ENCODE assay signal across 27 cellular contexts in the genomic region with DNA sequence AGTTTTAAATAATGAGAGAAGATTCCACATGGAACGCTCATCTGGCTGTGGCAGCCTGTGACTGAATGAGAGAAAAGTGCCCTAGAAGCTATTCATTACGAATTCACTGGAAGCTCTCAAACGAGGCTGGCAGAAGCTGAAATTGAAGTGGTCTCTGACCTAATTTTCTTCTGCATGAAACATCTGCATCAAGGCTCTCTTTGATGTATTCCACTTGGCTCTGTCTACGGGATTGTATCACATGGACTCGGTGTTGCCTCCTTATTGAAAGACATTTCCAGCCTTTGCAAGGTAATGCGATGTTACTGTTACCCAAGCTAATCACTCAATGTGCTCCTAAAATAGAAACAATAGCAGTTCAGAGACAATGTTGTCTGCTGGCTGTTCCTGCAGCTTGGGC.
"Had no signal": no experiment of that assay in that cellular context is flagged by ENCODE, and none has a peak within 500 bp of the region (broad histone marks: within the 10 kb centered on the region; RNA-seq: fewer than 3 reads in every experiment).

No MANE protein-coding gene starts in this region.

- H3K4me3 Mint-ChIP-seq: activated CD4-positive, alpha-beta T cell treated with anti-CD3 and anti-CD28 coated beads for 36 hours; activated naive CD4-positive, alpha-beta T cell treated with anti-CD3 and anti-CD28 coated beads, Interleukin-2, amount 10 ng/mL, durations not matched to agents 7 days and 5 days; activated naive CD8-positive, alpha-beta T cell treated with anti-CD3 and anti-CD28 coated beads, Interleukin-2, amount 10 ng/mL, durations not matched to agents 7 days and 5 days; activated T-cell treated with anti-CD3 and anti-CD28 coated beads, Interleukin-2, amount 50 U/mL, for 72 hours; nephron; stimulated activated memory B cell treated with anti-CD40 and anti-IgM and Interleukin-4, amounts not matched to agents 10 μg/mL and 1 μg/mL and 100 μg/mL, for 72 hours; stimulated activated naive CD8-positive, alpha-beta T cell treated with anti-CD3 and anti-CD28 coated beads, Interleukin-15, amount 100 ng/mL, for 72 hours had no signal

- H3K4me1 ChIP-seq: ascending aorta, left lung, upper lobe of left lung had no signal

- H3K36me3 Mint-ChIP-seq: activated naive CD4-positive, alpha-beta T cell treated with anti-CD3 and anti-CD28 coated beads, Interleukin-2, amount 10 ng/mL, durations not matched to agents 7 days and 5 days; activated naive CD8-positive, alpha-beta T cell treated with anti-CD3 and anti-CD28 coated beads, Interleukin-2, amount 10 ng/mL, durations not matched to agents 7 days and 5 days; stimulated activated memory B cell treated with anti-CD40 and anti-IgM and Interleukin-4, amounts not matched to agents 10 μg/mL and 1 μg/mL and 100 μg/mL, for 72 hours had no signal

- DNase-seq: activated CD4-positive, alpha-beta T cell treated with anti-CD3 and anti-CD28 coated beads for 36 hours; activated CD4-positive, alpha-beta T cell treated with anti-CD3 and anti-CD28 coated beads, Interleukin-2, amount 50 U/mL, for 4 hours; activated CD4-positive, CD25-positive, alpha-beta regulatory T cell; activated gamma-delta T cell; activated naive CD4-positive, alpha-beta T cell treated with anti-CD3 and anti-CD28 coated beads, Interleukin-2, amount 10 ng/mL, durations not matched to agents 7 days and 5 days; activated naive CD8-positive, alpha-beta T cell treated with anti-CD3 and anti-CD28 coated beads, Interleukin-2, amount 10 ng/mL, durations not matched to agents 7 days and 5 days; activated T-cell treated with anti-CD3 and anti-CD28 coated beads for 4 hours; activated T-cell treated with anti-CD3 and anti-CD28 coated beads, Interleukin-2, amount 50 U/mL, for 72 hours; central memory CD4-positive, alpha-beta T cell; foreskin keratinocyte; left lung; stimulated activated CD4-positive, alpha-beta T cell treated with anti-CD3 and anti-CD28 coated beads, Interleukin-1b, Interleukin-23, amount 100 ng/mL, for 48 hours; stimulated activated CD4-positive, alpha-beta T cell treated with anti-CD3 and anti-CD28 coated beads, Interleukin-4, amount 100 ng/mL, for 4 hours; stimulated activated CD8-positive, alpha-beta memory T cell treated with anti-CD3 and anti-CD28 coated beads, Interleukin-4, amount 100 ng/mL, for 48 hours; stimulated activated naive CD8-positive, alpha-beta T cell treated with anti-CD3 and anti-CD28 coated beads, Interleukin-15, amount 100 ng/mL, for 72 hours; T-helper 1 cell; thyroid gland; upper lobe of left lung had no signal

- H3K9me3 ChIP-seq: ascending aorta, left lung, neutrophil, thyroid gland, upper lobe of left lung, vagina had no signal

- H3K27ac Mint-ChIP-seq: activated CD4-positive, alpha-beta T cell treated with anti-CD3 and anti-CD28 coated beads for 36 hours; activated naive CD4-positive, alpha-beta T cell treated with anti-CD3 and anti-CD28 coated beads, Interleukin-2, amount 10 ng/mL, durations not matched to agents 7 days and 5 days; activated naive CD8-positive, alpha-beta T cell treated with anti-CD3 and anti-CD28 coated beads, Interleukin-2, amount 10 ng/mL, durations not matched to agents 7 days and 5 days; activated T-cell treated with anti-CD3 and anti-CD28 coated beads, Interleukin-2, amount 50 U/mL, for 72 hours; progenitor cell of endocrine pancreas; stimulated activated memory B cell treated with anti-CD40 and anti-IgM and Interleukin-4, amounts not matched to agents 10 μg/mL and 1 μg/mL and 100 μg/mL, for 72 hours; stimulated activated naive CD8-positive, alpha-beta T cell treated with anti-CD3 and anti-CD28 coated beads, Interleukin-15, amount 100 ng/mL, for 72 hours had no signal

- H3K27me3 Mint-ChIP-seq: activated CD4-positive, alpha-beta T cell treated with anti-CD3 and anti-CD28 coated beads for 36 hours; activated naive CD4-positive, alpha-beta T cell treated with anti-CD3 and anti-CD28 coated beads, Interleukin-2, amount 10 ng/mL, durations not matched to agents 7 days and 5 days; activated naive CD8-positive, alpha-beta T cell treated with anti-CD3 and anti-CD28 coated beads, Interleukin-2, amount 10 ng/mL, durations not matched to agents 7 days and 5 days; stimulated activated memory B cell treated with anti-CD40 and anti-IgM and Interleukin-4, amounts not matched to agents 10 μg/mL and 1 μg/mL and 100 μg/mL, for 72 hours; stimulated activated naive CD8-positive, alpha-beta T cell treated with anti-CD3 and anti-CD28 coated beads, Interleukin-15, amount 100 ng/mL, for 72 hours had no signal

- ATAC-seq: activated CD4-positive, alpha-beta T cell treated with anti-CD3 and anti-CD28 coated beads for 36 hours; activated T-cell treated with anti-CD3 and anti-CD28 coated beads, Interleukin-2, amount 50 U/mL, for 72 hours; esophagus mucosa; foreskin keratinocyte; left lung; stimulated activated memory B cell treated with anti-CD40 and anti-IgM and Interleukin-4, amounts not matched to agents 10 μg/mL and 1 μg/mL and 100 μg/mL, for 72 hours; stimulated activated naive CD8-positive, alpha-beta T cell treated with anti-CD3 and anti-CD28 coated beads, Interleukin-15, amount 100 ng/mL, for 72 hours had no signal

- H3K4me1 Mint-ChIP-seq: activated CD4-positive, alpha-beta T cell treated with anti-CD3 and anti-CD28 coated beads for 36 hours; activated naive CD4-positive, alpha-beta T cell treated with anti-CD3 and anti-CD28 coated beads, Interleukin-2, amount 10 ng/mL, durations not matched to agents 7 days and 5 days; activated naive CD8-positive, alpha-beta T cell treated with anti-CD3 and anti-CD28 coated beads, Interleukin-2, amount 10 ng/mL, durations not matched to agents 7 days and 5 days; stimulated activated memory B cell treated with anti-CD40 and anti-IgM and Interleukin-4, amounts not matched to agents 10 μg/mL and 1 μg/mL and 100 μg/mL, for 72 hours; stimulated activated naive CD8-positive, alpha-beta T cell treated with anti-CD3 and anti-CD28 coated beads, Interleukin-15, amount 100 ng/mL, for 72 hours had no signal

- H3K36me3 ChIP-seq: ascending aorta, left lung, neutrophil, thyroid gland, upper lobe of left lung, vagina had no signal

- H3K4me3 ChIP-seq: ascending aorta, left lung, lung, smooth muscle cell, thyroid gland, upper lobe of left lung, vagina had no signal

- H3K27me3 ChIP-seq: ascending aorta, foreskin keratinocyte, left lung, neutrophil, thyroid gland, upper lobe of left lung, vagina had no signal

- H3K27ac ChIP-seq: ascending aorta, foreskin keratinocyte, left lung, neutrophil, thyroid gland, upper lobe of left lung, vagina had no signal

- H3K9me3 Mint-ChIP-seq: nephron had no signal
